In genomic region chr20:23146111-23146640, GRCh38 we compare ENCODE assay signal across 1 cellular context.
TF ChIP-seq lines count a peak whose summit lies in the region.

No MANE protein-coding gene starts in this region.

TF ChIP-seq in SK-N-SH, 30 proteins besides CTCF, POLR2A, EP300 and RAD21 (continued from another document):
- TF ChIP-seq USF2 (IDR thresholded peaks at IDR 0.05; ENCODE audit: borderline replicate concordance, low read depth, low read length) (no peak), CHD2 (IDR thresholded peaks at IDR 0.05; ENCODE audit: low read length, partially characterized antibody) (no peak), RCOR1 (IDR thresholded peaks at IDR 0.05; ENCODE audit: low read length) (no peak), TAF1 (IDR thresholded peaks at IDR 0.05; ENCODE audit: borderline replicate concordance, low read depth, low read length) (no peak), SIN3A (IDR thresholded peaks at IDR 0.05; ENCODE audit: borderline replicate concordance, low read depth, low read length) (no peak), TCF12 (IDR thresholded peaks at IDR 0.05) (no peak), FOXJ3 (CRISPR knock-in tag; IDR thresholded peaks at IDR 0.05) (no peak), MXI1 (IDR thresholded peaks at IDR 0.05; ENCODE audit: low read depth, low read length) (no peak)
- TF ChIP-seq, protein P1, sequence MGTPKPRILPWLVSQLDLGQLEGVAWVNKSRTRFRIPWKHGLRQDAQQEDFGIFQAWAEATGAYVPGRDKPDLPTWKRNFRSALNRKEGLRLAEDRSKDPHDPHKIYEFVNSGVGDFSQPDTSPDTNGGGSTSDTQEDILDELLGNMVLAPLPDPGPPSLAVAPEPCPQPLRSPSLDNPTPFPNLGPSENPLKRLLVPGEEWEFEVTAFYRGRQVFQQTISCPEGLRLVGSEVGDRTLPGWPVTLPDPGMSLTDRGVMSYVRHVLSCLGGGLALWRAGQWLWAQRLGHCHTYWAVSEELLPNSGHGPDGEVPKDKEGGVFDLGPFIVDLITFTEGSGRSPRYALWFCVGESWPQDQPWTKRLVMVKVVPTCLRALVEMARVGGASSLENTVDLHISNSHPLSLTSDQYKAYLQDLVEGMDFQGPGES (IDR thresholded peaks at IDR 0.05; ENCODE audit: low read depth, low read length): no peak
